Comparison of ENCODE assay signal across 10 cellular contexts in the genomic region with DNA sequence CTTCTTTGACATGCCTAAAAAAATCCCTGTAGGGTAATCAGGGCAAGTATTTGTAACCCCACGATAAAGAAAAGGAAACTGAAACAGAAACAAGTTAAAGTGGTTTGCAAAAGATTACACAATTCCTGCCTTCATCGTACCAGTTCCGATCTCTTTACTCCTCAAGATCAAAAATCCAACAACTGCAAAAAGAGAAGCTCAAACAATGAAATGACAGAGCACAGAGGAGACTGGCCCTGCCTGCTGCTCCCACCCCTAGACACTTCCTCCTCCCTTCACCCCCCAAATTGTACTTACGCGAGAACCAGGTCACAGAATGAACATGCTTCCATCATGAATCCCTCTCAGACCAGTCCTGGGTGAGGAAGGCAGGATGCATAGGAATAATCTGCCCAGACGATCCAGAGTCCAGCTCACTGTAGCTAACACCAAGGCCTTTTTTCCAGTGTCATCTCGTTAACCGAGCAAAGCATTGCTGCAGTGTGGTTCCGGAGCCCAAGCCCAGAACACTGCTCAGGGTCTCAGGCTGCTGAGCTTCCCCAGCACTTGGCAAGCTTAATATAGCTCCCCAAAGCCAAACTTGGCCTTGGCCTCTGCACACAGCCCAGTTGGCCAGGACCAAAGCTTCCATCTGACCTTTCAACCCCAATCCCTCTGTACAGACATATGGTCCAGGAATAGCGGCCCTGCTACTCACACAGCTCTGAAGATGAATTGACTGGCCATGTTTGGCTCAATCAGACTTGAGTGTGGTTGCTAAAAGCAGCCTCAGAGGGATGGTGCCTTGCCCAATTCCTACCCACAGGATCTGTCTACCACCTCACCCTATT. TPM values are rescaled to one million over a fixed set of nuclear protein-coding genes. Genes with fewer than 3 reads are reported as not detected.
DNase-seq lines count a peak whose midpoint lies in the region; ATAC-seq and TF ChIP-seq lines count a peak whose summit lies in the region.
"Had no signal": no experiment of that assay in that cellular context is flagged by ENCODE, and none has a peak within 500 bp of the region (broad histone marks: within the 10 kb centered on the region; RNA-seq: fewer than 3 reads in every experiment).

No MANE protein-coding gene starts in this region.

- peak overlapping the region; percentile 54 for H3K4me3 ChIP-seq in osteoblast (ENCODE audit: insufficient read depth, low read length)
- H3K4me3 ChIP-seq in foreskin fibroblast (ENCODE audit: low read depth in 1 of 2, low read length in 2 of 2): no peak overlapping the region

- H3K9me3 Mint-ChIP-seq in osteocyte (ENCODE audit: unreplicated experiment): no peaks in the 10 kb centered on the region

- H3K27me3 Mint-ChIP-seq in osteocyte (ENCODE audit: unreplicated experiment): peaks cover 3% of the 10 kb centered on the region

- H3K36me3 ChIP-seq in osteoblast (ENCODE audit: insufficient read depth, low read length): no peaks in the 10 kb centered on the region

- H3K79me2 ChIP-seq in osteoblast (ENCODE audit: insufficient read depth, low read length): no peaks in the 10 kb centered on the region

- H3K27me3 ChIP-seq in osteoblast (ENCODE audit: insufficient read depth, low read length): no peaks in the 10 kb centered on the region

- no peaks in the 10 kb centered on the region for H3K4me1 ChIP-seq in osteoblast (ENCODE audit: insufficient read depth, low read length)

- no peaks in the 10 kb centered on the region for H3K36me3 Mint-ChIP-seq in osteocyte (ENCODE audit: unreplicated experiment)

- DNase-seq in caudate nucleus (lab: John Stamatoyannopoulos, UW) (peak in 1 of 61 donors; percentile 16), osteoblast (ENCODE audit: insufficient read length, low spot score, missing footprints) (no peak), foreskin fibroblast (no peak), osteocyte (ENCODE audit: extremely low spot score, unreplicated experiment) (no peak), NCI-H146 treated with DMSO at 0.1 percent for 48 hours (lab: John Stamatoyannopoulos, UW; ENCODE audit: unreplicated experiment) (no peak)
- no peak for DNase-seq in stimulated activated CD4-positive, alpha-beta T cell treated with anti-CD3 and anti-CD28 coated beads, Interleukin-15, amount 100 ng/mL, for 24 hours
- DNase-seq: NCI-H2029 treated with DMSO at 0.1 percent for 48 hours had no signal

- H2AFZ ChIP-seq in osteoblast (ENCODE audit: low read length): peak overlapping the region; percentile 80

- H3K27ac ChIP-seq in caudate nucleus (ENCODE audit: low read depth, low read length) (peak overlapping the region; percentile 32), osteoblast (ENCODE audit: low read depth, low read length) (no peak overlapping the region)

- no peaks in the 10 kb centered on the region for H3K9me3 ChIP-seq in osteoblast (ENCODE audit: low read depth, low read length)

- no peaks in the 10 kb centered on the region for H4K20me1 ChIP-seq in osteoblast (ENCODE audit: insufficient read depth, low read length)

- H3K4me1 Mint-ChIP-seq in osteocyte (ENCODE audit: unreplicated experiment): no peaks in the 10 kb centered on the region

- no peak overlapping the region for H3K4me3 Mint-ChIP-seq in osteocyte (ENCODE audit: unreplicated experiment)

- TF ChIP-seq CTCF in osteoblast (IDR thresholded peaks at IDR 0.05; ENCODE audit: extremely low read depth, low read depth, low read length) (no peak), foreskin fibroblast (IDR thresholded peaks at IDR 0.05; ENCODE audit: low read depth, low read length) (no peak), osteocyte (IDR thresholded peaks at IDR 0.05) (no peak)

- H3K27ac Mint-ChIP-seq in osteocyte (ENCODE audit: unreplicated experiment): no peak overlapping the region

- H3K4me2 ChIP-seq in osteoblast (ENCODE audit: insufficient read depth, low read length): peak overlapping the region; percentile 63

- ATAC-seq in GM18508 (IDR thresholded peaks at IDR 0.05; ENCODE audit: insufficient read depth, unreplicated experiment): peak; percentile 64
- ATAC-seq in HG03378 (IDR thresholded peaks at IDR 0.05; ENCODE audit: unreplicated experiment): peak; percentile 69

RNA-seq across cellular contexts. Expression of gene RXRG, which starts 20.3 kb away (rescaled TPM):
- not detected in 2 replicates for total RNA-seq in osteoblast
- total RNA-seq in osteocyte: not detected in 2 replicates
- total RNA-seq: kidney epithelial cell had no signal
